Comparison of ENCODE assay signal across 8 cellular contexts in the genomic region with DNA sequence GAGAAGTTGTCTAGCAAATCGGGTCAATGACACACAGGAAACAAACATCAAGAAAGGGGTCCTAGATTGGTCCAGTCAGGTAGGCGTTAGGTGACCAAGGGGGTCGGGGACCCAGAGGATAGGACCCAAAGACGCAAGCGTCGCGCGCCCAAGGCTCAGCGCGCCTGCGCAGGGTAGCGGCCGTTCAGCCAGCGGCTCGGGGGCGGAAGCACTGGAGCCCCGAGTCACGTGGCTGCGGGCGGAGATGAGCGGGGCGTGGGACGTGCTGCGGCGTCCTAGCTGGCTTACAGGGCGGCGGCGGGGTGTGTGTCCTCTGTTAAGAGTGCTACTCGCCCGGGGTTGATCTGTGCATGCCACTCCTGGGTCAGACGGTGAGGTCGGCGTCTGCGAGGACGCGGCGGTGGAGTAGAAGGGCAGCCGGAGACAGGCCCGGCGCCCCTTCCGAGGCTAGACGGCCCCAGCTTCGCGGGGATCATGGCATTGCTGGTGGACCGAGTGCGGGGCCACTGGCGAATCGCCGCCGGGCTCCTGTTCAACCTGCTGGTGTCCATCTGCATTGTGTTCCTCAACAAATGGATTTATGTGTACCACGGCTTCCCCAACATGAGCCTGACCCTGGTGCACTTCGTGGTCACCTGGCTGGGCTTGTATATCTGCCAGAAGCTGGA. TPM values are rescaled to one million over a fixed set of nuclear protein-coding genes. Genes with fewer than 3 reads are reported as not detected.
A peak's percentile ranks its signal among the peaks of the same experiment; 100 is the strongest.
DNase-seq lines count a peak whose midpoint lies in the region; TF ChIP-seq lines count a peak whose summit lies in the region.

A gene (plus strand): TSS at position 273 of the 668 bp plus-strand sequence. CDS start 202 bp downstream, at position 475.

- no peaks in the 10 kb centered on the region for H3K36me3 Mint-ChIP-seq in neural crest cell (ENCODE audit: low read depth)

- peak within 1 kb of the TSS; percentile 99 for H3K4me3 Mint-ChIP-seq in neural crest cell

- peak within 1 kb of the TSS; percentile 75 to 86 (median 78) for H3K27ac ChIP-seq in stomach

- peak; percentile 94 for DNase-seq in ELR (ENCODE audit: low read depth)
- DNase-seq in H7, result peak; percentile 96
- DNase-seq in M059J (ENCODE audit: low read depth), result peak; percentile 93
- peak; percentile 89 for DNase-seq in activated gamma-delta T cell (lab: John Stamatoyannopoulos, UW)
- DNase-seq in foreskin fibroblast, result peak; percentile 87 to 97
- peak; percentile 81 for DNase-seq in neural crest cell (ENCODE audit: low read depth, low spot score)
- DNase-seq in stomach, result peak; percentile 92

- H3K27ac Mint-ChIP-seq in neural crest cell (ENCODE audit: unreplicated experiment), result peak within 1 kb of the TSS; percentile 94

- no peaks in the 10 kb centered on the region for H3K27me3 Mint-ChIP-seq in neural crest cell (ENCODE audit: low read depth)

- no peaks in the 10 kb centered on the region; the same call in 1 of the 2 replicates for H3K36me3 ChIP-seq in H7 (replicated peaks; ENCODE audit: control insufficient read depth, insufficient read depth, low read length)
- H3K36me3 ChIP-seq in stomach, result peaks cover 0 to 25% (median 23%) of the 10 kb centered on the region in 4 donors

- intact Hi-C loops in stomach (cut with DNase I; ENCODE audit: low total_unique reads), result loop anchor here (10.0 kb wide), 1 partner anchor 59 kb away; a partner anchor contains a TSS

- 0 to 1% (median 0%) methylated on average over 29 to 52 of the region's 52 CpGs for WGBS in stomach, 5 donors

- TF ChIP-seq CTCF in foreskin fibroblast (IDR thresholded peaks at IDR 0.05; ENCODE audit: low read depth, low read length) (no peak), neural crest cell (conservative IDR thresholded peaks at IDR 0.05) (no peak), stomach (IDR thresholded peaks at IDR 0.05) (no peak)

- no peaks in the 10 kb centered on the region for H3K9me3 ChIP-seq in stomach

- peaks cover 0 to 35% (median 26%) of the 10 kb centered on the region in 4 donors for H3K4me1 ChIP-seq in stomach

- no peak for TF ChIP-seq EP300 in stomach (IDR thresholded peaks at IDR 0.05)

- peak; percentile 94 for TF ChIP-seq POLR2A in Raji (IDR thresholded peaks at IDR 0.05; ENCODE audit: insufficient read depth, low read depth, low read length)
- TF ChIP-seq POLR2A in stomach (IDR thresholded peaks at IDR 0.05), result no peak

- no peaks in the 10 kb centered on the region for H3K9me3 Mint-ChIP-seq in neural crest cell

- peaks cover 37% of the 10 kb centered on the region for H3K4me1 Mint-ChIP-seq in neural crest cell

- H3K4me3 ChIP-seq in H7 (ENCODE audit: insufficient read depth, low read depth, low read length) (peak within 1 kb of the TSS; percentile 86), foreskin fibroblast (ENCODE audit: low read depth in 1 of 2, low read length in 2 of 2) (peak within 1 kb of the TSS; percentile 60 to 97), stomach (peak within 1 kb of the TSS; percentile 80 to 96 (median 81))

- H3K27me3 ChIP-seq in H7 (ENCODE audit: control insufficient read depth, insufficient read depth, low read length) (no peaks in the 10 kb centered on the region), stomach (no peaks in the 10 kb centered on the region)

RNA-seq across cellular contexts. Expression of the gene that starts here (rescaled TPM):
- total RNA-seq in H7 (2014; rRNA removed; shearing (Covaris generic)), result 2.1 and 3.8 TPM in 2 replicates
- total RNA-seq in M059J (2014; rRNA removed; shearing (Covaris generic)), result 3.4 and 9.1 TPM in 2 replicates
- total RNA-seq in neural crest cell (15.1 and 16.1 TPM in 2 replicates), stomach (1 to 10 TPM in 3 of 5 donors, under 1 TPM in 2; under 0.01 to 5.9 (median 1.2) TPM)
- polyA plus RNA-seq in stomach, result 1 to 10 TPM; 2.1 to 5.0 (median 2.6) TPM

Comparison
In these comparisons a context has a peak if more than half of its experiments do, and no peak if none do; other contexts are left out.
1. Peak in every context shown above with its lines: DNase-seq, H3K4me3 ChIP-seq and H3K27ac ChIP-seq.